In genomic region chr17:76529224-76529642, GRCh38 we compare ENCODE assay signal across 9 cellular contexts. TPM values are rescaled to one million over a fixed set of nuclear protein-coding genes. Genes with fewer than 3 reads are reported as not detected.
DNase-seq lines count a peak whose midpoint lies in the region; ATAC-seq and FAIRE-seq lines count a peak whose summit lies in the region.
"Had no signal": no experiment of that assay in that cellular context is flagged by ENCODE, and none has a peak within 500 bp of the region (broad histone marks: within the 10 kb centered on the region; RNA-seq: fewer than 3 reads in every experiment).

No MANE protein-coding gene starts in this region.

- no peak for FAIRE-seq in RCC 7860 (lab: Jason Lieb, UNC)
- FAIRE-seq: TTC549 had no signal

- no peak overlapping the region for H3K4me3 ChIP-seq in adipocyte (ENCODE audit: low read length)
- H3K4me3 ChIP-seq in skin epidermis, result no peak overlapping the region

- ATAC-seq in left cardiac atrium, result peak; percentile 62 to 68

- no peaks in the 10 kb centered on the region for H3K36me3 ChIP-seq in adipocyte (ENCODE audit: control insufficient read depth, insufficient read depth, low read length, severe bottlenecking)

- peak overlapping the region; percentile 38 to 94 (median 84) for H3K27ac ChIP-seq in skin epidermis

- peaks cover 60% of the 10 kb centered on the region for H3K4me1 ChIP-seq in adipocyte (ENCODE audit: control insufficient read depth, insufficient read depth, low read length)

- H3K9ac ChIP-seq in adipocyte (ENCODE audit: low read length), result peak overlapping the region; percentile 85

- H3K27me3 ChIP-seq in adipocyte (replicated peaks; ENCODE audit: control insufficient read depth, insufficient read depth, low read length), result no peaks in the 10 kb centered on the region

- intact Hi-C loops in left cardiac atrium (cut with DNase I), result no loop called here

- no peaks in the 10 kb centered on the region for H3K9me3 ChIP-seq in adipocyte (ENCODE audit: control insufficient read depth, low read length)

- peak; percentile 48 for DNase-seq in ELF-1 (ENCODE audit: low read depth, low spot score)
- DNase-seq in adipocyte (ENCODE audit: low read depth), result peak; percentile 92
- DNase-seq in left cardiac atrium, result peak; percentile 86
- no peak for DNase-seq in GM19238 (ENCODE audit: insufficient read length, low spot score)
- DNase-seq in RCC 7860 (ENCODE audit: low spot score), result no peak
- DNase-seq in germinal center (ENCODE audit: low spot score), result no peak
- no peak for DNase-seq in effector CD8-positive, alpha-beta T cell (lab: John Stamatoyannopoulos, UW)

RNA-seq across cellular contexts. Expression of gene CYGB, which starts 8.3 kb away (rescaled TPM):
- total RNA-seq in left cardiac atrium, result 10 to 100 TPM; 45.7 to 70.8 TPM

RNA-seq across cellular contexts. Expression of gene PRCD, which starts 10.6 kb away (rescaled TPM):
- total RNA-seq in left cardiac atrium, result 1 to 10 TPM; 5.5 to 7.7 TPM

RNA-seq across cellular contexts. Expression of gene RHBDF2, which starts 28.0 kb away (rescaled TPM):
- total RNA-seq in left cardiac atrium, result 10 to 100 TPM; 16.0 to 18.9 TPM

RNA-seq across cellular contexts. Expression of gene ST6GALNAC2, which starts 56.4 kb away (rescaled TPM):
- total RNA-seq in left cardiac atrium, result 1 to 10 TPM; 5.0 to 5.1 TPM

Comparison
In these comparisons a context has a peak if more than half of its experiments do, and no peak if none do; other contexts are left out.
1. DNase-seq: peak in ELF-1 (single experiment), adipocyte (single experiment) and left cardiac atrium (single experiment); none in GM19238 (single experiment), RCC 7860 (single experiment), germinal center (single experiment) and effector CD8-positive, alpha-beta T cell (single experiment).